4 cellular contexts compared by ENCODE assay signal in the genomic region with DNA sequence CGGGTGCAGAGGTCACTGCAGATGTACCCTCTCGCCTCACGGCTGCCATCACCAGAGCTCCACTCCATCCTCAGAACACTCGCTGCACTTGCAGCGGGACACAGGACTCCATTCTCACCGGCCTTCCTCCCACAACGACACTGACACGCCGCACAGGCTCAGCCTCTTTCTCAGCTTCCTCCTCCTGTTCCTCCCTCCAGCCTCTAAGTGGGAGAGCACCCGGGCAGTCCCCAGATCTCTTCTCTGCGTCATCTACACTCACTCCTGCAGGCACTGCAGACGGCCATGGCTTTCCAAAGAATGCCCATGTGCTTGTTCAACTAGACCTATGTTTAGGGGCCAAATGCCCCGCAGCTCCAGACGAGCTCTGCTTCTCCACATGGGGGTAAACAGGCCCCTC. TPM values are rescaled to one million over a fixed set of nuclear protein-coding genes. Genes with fewer than 3 reads are reported as not detected.
DNase-seq lines count a peak whose midpoint lies in the region; TF ChIP-seq lines count a peak whose summit lies in the region.

No MANE protein-coding gene starts in this region.

- H3K4me3 Mint-ChIP-seq in CD14-positive monocyte, result peak overlapping the region; percentile 78 to 94
- no peak overlapping the region for H3K4me3 Mint-ChIP-seq in activated naive CD8-positive, alpha-beta T cell treated with anti-CD3 and anti-CD28 coated beads for 36 hours

- H3K27ac ChIP-seq in SJCRH30, result no peak overlapping the region

- peaks cover 59 to 69% of the 10 kb centered on the region in 2 donors for H3K36me3 Mint-ChIP-seq in CD14-positive monocyte
- H3K36me3 Mint-ChIP-seq in activated naive CD8-positive, alpha-beta T cell treated with anti-CD3 and anti-CD28 coated beads for 36 hours, result peaks cover 23% of the 10 kb centered on the region

- intact Hi-C loops in CD14-positive monocyte (cut with micrococcal nuclease), result loop anchor here (2.0 to 5.0 kb wide), 3 partner anchors 15 to 114 kb away; a partner anchor contains a TSS

- peaks cover 69% of the 10 kb centered on the region for H3K36me3 ChIP-seq in SJCRH30

- H3K4me1 Mint-ChIP-seq in CD14-positive monocyte, result peaks cover 75% of the 10 kb centered on the region
- peaks cover 26% of the 10 kb centered on the region for H3K4me1 Mint-ChIP-seq in activated naive CD8-positive, alpha-beta T cell treated with anti-CD3 and anti-CD28 coated beads for 36 hours

- peak overlapping the region; percentile 92 to 100 (median 98) for H3K27ac Mint-ChIP-seq in CD14-positive monocyte
- H3K27ac Mint-ChIP-seq in activated naive CD8-positive, alpha-beta T cell treated with anti-CD3 and anti-CD28 coated beads for 36 hours, result peak overlapping the region; percentile 18

- no peaks in the 10 kb centered on the region for H3K4me1 ChIP-seq in SJCRH30

- H3K9me3 Mint-ChIP-seq in CD14-positive monocyte, result peaks cover 0 to 2% (median 0%) of the 10 kb centered on the region in 7 donors
- no peaks in the 10 kb centered on the region for H3K9me3 Mint-ChIP-seq in activated naive CD8-positive, alpha-beta T cell treated with anti-CD3 and anti-CD28 coated beads for 36 hours

- no peaks in the 10 kb centered on the region for H3K9me3 ChIP-seq in SJCRH30 (replicated peaks)

- no peaks in the 10 kb centered on the region for H3K27me3 ChIP-seq in SJCRH30

- peaks cover 0 to 2% (median 0%) of the 10 kb centered on the region in 3 donors for H3K27me3 Mint-ChIP-seq in CD14-positive monocyte (ENCODE audit: low read depth in 3 of 3)
- no peaks in the 10 kb centered on the region for H3K27me3 Mint-ChIP-seq in activated naive CD8-positive, alpha-beta T cell treated with anti-CD3 and anti-CD28 coated beads for 36 hours

- no peak overlapping the region for H3K4me3 ChIP-seq in SJCRH30

- no peak for TF ChIP-seq CTCF in CD14-positive monocyte (IDR thresholded peaks at IDR 0.05)

- DNase-seq in CD14-positive monocyte (ENCODE audit: low spot score) (peak; percentile 81), NCI-H187 (lab: John Stamatoyannopoulos, UW) (no peak), SJCRH30 (no peak)
- DNase-seq in activated naive CD8-positive, alpha-beta T cell treated with anti-CD3 and anti-CD28 coated beads for 36 hours, result no peak

RNA-seq across cellular contexts. Expression of a gene that starts 14.3 kb away (rescaled TPM):
- polyA plus RNA-seq in CD14-positive monocyte, result 1 to 10 TPM; 2.1 to 2.7 TPM
- total RNA-seq in activated naive CD8-positive, alpha-beta T cell treated with anti-CD3 and anti-CD28 coated beads for 36 hours, result 10 to 100 TPM; 17.3 to 18.8 TPM
- total RNA-seq in SJCRH30 (2014; rRNA removed; shearing (Covaris generic)), result 15.6 and 17.8 TPM in 2 replicates

RNA-seq across cellular contexts. Expression of a gene that starts 14.7 kb away (rescaled TPM):
- 10 to 100 TPM; 37.5 to 48.0 TPM for polyA plus RNA-seq in CD14-positive monocyte
- 10 to 100 TPM; 54.9 to 57.9 TPM for total RNA-seq in activated naive CD8-positive, alpha-beta T cell treated with anti-CD3 and anti-CD28 coated beads for 36 hours
- 75.3 and 80.6 TPM in 2 replicates for total RNA-seq in SJCRH30 (2014; rRNA removed; shearing (Covaris generic))

RNA-seq across cellular contexts. Expression of a gene that starts 14.7 kb away (rescaled TPM):
- 1 to 10 TPM; 6.5 to 8.1 TPM for polyA plus RNA-seq in CD14-positive monocyte
- 10 to 100 TPM; 68.6 to 76.2 TPM for total RNA-seq in activated naive CD8-positive, alpha-beta T cell treated with anti-CD3 and anti-CD28 coated beads for 36 hours
- 7.7 and 7.8 TPM in 2 replicates for total RNA-seq in SJCRH30 (2014; rRNA removed; shearing (Covaris generic))

RNA-seq across cellular contexts. Expression of a gene that starts 56.8 kb away (rescaled TPM):
- polyA plus RNA-seq in CD14-positive monocyte, result 10 to 100 TPM; 57.3 to 64.9 TPM
- total RNA-seq in activated naive CD8-positive, alpha-beta T cell treated with anti-CD3 and anti-CD28 coated beads for 36 hours, result 100 to 1,000 TPM; 299 to 309 TPM
- total RNA-seq in SJCRH30 (2014; rRNA removed; shearing (Covaris generic)), result 66.3 and 71.6 TPM in 2 replicates
